8 cellular contexts compared by ENCODE assay signal in the genomic region with DNA sequence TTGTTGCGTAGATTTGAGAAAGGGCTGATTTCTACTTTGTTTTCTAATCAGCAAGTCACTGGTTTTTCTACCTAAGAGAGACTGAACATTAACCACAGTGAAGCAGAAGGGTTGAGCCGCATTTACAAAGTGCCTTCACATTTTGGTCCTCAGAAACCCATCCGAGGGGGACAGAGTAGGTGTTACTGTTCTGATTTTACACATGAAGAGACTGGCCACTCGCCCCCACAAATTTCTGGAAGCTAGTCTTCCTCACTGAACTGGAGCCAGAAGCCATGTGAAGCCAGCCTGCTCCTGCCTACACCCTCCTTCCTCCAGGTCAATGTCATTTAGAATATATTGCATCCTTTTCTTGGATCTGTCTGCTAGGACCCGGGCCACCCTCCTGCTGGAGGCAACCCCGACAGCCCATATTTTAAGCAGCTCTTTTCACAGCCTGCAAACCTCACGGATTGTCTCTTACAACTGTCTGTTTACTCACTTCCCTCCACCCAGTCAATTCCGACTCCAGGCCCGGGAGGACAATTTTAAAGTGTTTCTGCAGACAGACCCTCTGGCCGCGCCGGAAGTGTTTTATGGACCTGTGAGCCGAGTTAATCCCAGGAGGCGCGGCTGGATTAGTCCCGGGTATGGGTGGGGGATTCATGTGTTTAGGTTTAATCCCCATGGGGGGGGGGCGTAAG.
DNase-seq lines count a peak whose midpoint lies in the region; ATAC-seq and TF ChIP-seq lines count a peak whose summit lies in the region.

No MANE protein-coding gene starts in this region.

- no peaks in the 10 kb centered on the region for H3K9me3 Mint-ChIP-seq in activated CD4-positive, alpha-beta T cell treated with anti-CD3 and anti-CD28 coated beads for 36 hours (ENCODE audit: low read depth)
- no peaks in the 10 kb centered on the region for H3K9me3 Mint-ChIP-seq in WTC11

- H3K4me3 ChIP-seq in iPS-20b (ENCODE audit: low read length) = peak overlapping the region; percentile 74
- peak overlapping the region; percentile 78 for H3K4me3 ChIP-seq in thoracic aorta

- H3K36me3 Mint-ChIP-seq in activated CD4-positive, alpha-beta T cell treated with anti-CD3 and anti-CD28 coated beads for 36 hours (ENCODE audit: low read depth) = peaks cover 8% of the 10 kb centered on the region
- H3K36me3 Mint-ChIP-seq in WTC11 = no peaks in the 10 kb centered on the region

- DNase-seq in activated CD4-positive, alpha-beta T cell treated with anti-CD3 and anti-CD28 coated beads for 36 hours = peak; percentile 52
- DNase-seq in activated CD4-positive, alpha-beta T cell treated with anti-CD3 and anti-CD28 coated beads, Interleukin-2, amount 50 U/mL, for 4 hours = no peak
- DNase-seq in WTC11 (ENCODE audit: low spot score) (peak; percentile 23), thoracic aorta (ENCODE audit: low spot score) (no peak), substantia nigra (lab: John Stamatoyannopoulos, UW) (no peak), NCI-H2171 treated with DMSO at 0.1 percent for 48 hours (lab: John Stamatoyannopoulos, UW) (no peak), GM13977 (ENCODE audit: low spot score) (no peak)

- H3K4me3 Mint-ChIP-seq in activated CD4-positive, alpha-beta T cell treated with anti-CD3 and anti-CD28 coated beads for 36 hours = peak overlapping the region; percentile 80
- H3K4me3 Mint-ChIP-seq in WTC11 = peak overlapping the region; percentile 72

- POLR2A ChIA-PET in activated CD4-positive, alpha-beta T cell treated with anti-CD3 and anti-CD28 coated beads for 36 hours (lab: Charles Lee) = interaction anchor here (0.6 to 1.0 kb wide), 2 partner anchors 73 to 293 kb away, joined by 3 to 5 read pairs; partner anchors contain the start of gene BCOR
- POLR2A ChIA-PET in WTC11 (lab: Charles Lee) = interaction anchor here (2.3 to 5.9 kb wide), 2 partner anchors 15 to 73 kb away, joined by 7 to 58 read pairs; partner anchors contain the start of gene BCOR

- H3K27ac ChIP-seq in iPS-20b (ENCODE audit: low read length) (no peak overlapping the region), thoracic aorta (peak overlapping the region; percentile 87 to 96), substantia nigra (ENCODE audit: low read depth, low read length, poor library complexity, severe bottlenecking) (no peak overlapping the region)

- peak overlapping the region; percentile 76; the same call in 1 of the 2 replicates for H3K9ac ChIP-seq in iPS-20b (ENCODE audit: low read depth, low read length)

- peaks cover 37% of the 10 kb centered on the region for H3K4me1 Mint-ChIP-seq in activated CD4-positive, alpha-beta T cell treated with anti-CD3 and anti-CD28 coated beads for 36 hours
- peaks cover 47% of the 10 kb centered on the region for H3K4me1 Mint-ChIP-seq in WTC11

- no peaks in the 10 kb centered on the region for H3K9me3 ChIP-seq in iPS-20b (ENCODE audit: insufficient read depth, low read depth, low read length)
- H3K9me3 ChIP-seq in thoracic aorta = no peaks in the 10 kb centered on the region

- H3K27me3 ChIP-seq in iPS-20b (ENCODE audit: insufficient read depth, low read length) (peaks cover 46% of the 10 kb centered on the region), thoracic aorta (replicated peaks; ENCODE audit: insufficient read depth) (no peaks in the 10 kb centered on the region)

- no peaks in the 10 kb centered on the region for H3K36me3 ChIP-seq in iPS-20b (ENCODE audit: insufficient read depth, low read depth, low read length)
- no peaks in the 10 kb centered on the region for H3K36me3 ChIP-seq in thoracic aorta

- ATAC-seq in activated CD4-positive, alpha-beta T cell treated with anti-CD3 and anti-CD28 coated beads for 36 hours = no peak
- ATAC-seq in WTC11 (no peak), thoracic aorta (ENCODE audit: insufficient number of reproducible peaks, low FRiP score, low read depth) (no peak)

- peak overlapping the region; percentile 90 for H3K27ac Mint-ChIP-seq in activated CD4-positive, alpha-beta T cell treated with anti-CD3 and anti-CD28 coated beads for 36 hours
- H3K27ac Mint-ChIP-seq in WTC11 = peak overlapping the region; percentile 93

- in situ Hi-C loops in GM13977 (cut with MboI; ENCODE audit: low pct_unique_long_range_greater_than_20kb, low sequenced_read_pairs, unreplicated experiment) = loop anchor here (25.0 kb wide), 1 partner anchor 159 kb away; no protein-coding TSS in a partner anchor

- CTCF ChIA-PET in activated CD4-positive, alpha-beta T cell treated with anti-CD3 and anti-CD28 coated beads for 36 hours (lab: Charles Lee) = no interaction called here
- CTCF ChIA-PET in WTC11 (lab: Charles Lee) = no interaction called here

- intact Hi-C loops in activated CD4-positive, alpha-beta T cell treated with anti-CD3 and anti-CD28 coated beads for 36 hours (cut with DNase I, micrococcal nuclease) = loop anchor here (2.0 to 5.0 kb wide), 7 partner anchors 16 to 1161 kb away; partner anchors contain the start of gene DDX3X (in 1 of the 2)

- TF ChIP-seq CTCF in WTC11 (IDR thresholded peaks at IDR 0.05) (no peak), thoracic aorta (IDR thresholded peaks at IDR 0.05) (no peak), GM13977 (IDR thresholded peaks at IDR 0.05; ENCODE audit: extremely low read depth, insufficient read depth, missing control alignments) (no peak)

- H3K4me1 ChIP-seq in iPS-20b (ENCODE audit: insufficient read depth, low read length) (peaks cover 22% of the 10 kb centered on the region), thoracic aorta (ENCODE audit: control insufficient read depth in 1 of 2, low read depth in 2 of 2) (peaks cover 7 to 27% of the 10 kb centered on the region in 2 donors)

- H3K27me3 Mint-ChIP-seq in activated CD4-positive, alpha-beta T cell treated with anti-CD3 and anti-CD28 coated beads for 36 hours = no peaks in the 10 kb centered on the region
- H3K27me3 Mint-ChIP-seq in WTC11 (ENCODE audit: low read depth) = peaks cover 14% of the 10 kb centered on the region

TF ChIP-seq in WTC11, 78 proteins besides CTCF, POLR2A, EP300 and RAD21:
- TF ChIP-seq ZNF396 (CRISPR knock-in tag; IDR thresholded peaks at IDR 0.05; ENCODE audit: borderline replicate concordance) (no peak), GTF2I (CRISPR knock-in tag; conservative IDR thresholded peaks at IDR 0.05) (no peak), GABPB1 (CRISPR knock-in tag; IDR thresholded peaks at IDR 0.05) (no peak), PRDM15 (CRISPR knock-in tag; IDR thresholded peaks at IDR 0.05) (no peak), ZNF121 (CRISPR knock-in tag; IDR thresholded peaks at IDR 0.05) (no peak), ZNF416 (CRISPR knock-in tag; IDR thresholded peaks at IDR 0.05) (no peak), OVOL2 (CRISPR knock-in tag; IDR thresholded peaks at IDR 0.05; ENCODE audit: borderline replicate concordance) (no peak), FOXP1 (CRISPR knock-in tag; IDR thresholded peaks at IDR 0.05; ENCODE audit: borderline replicate concordance) (no peak), ZNF671 (CRISPR knock-in tag; IDR thresholded peaks at IDR 0.05) (no peak)
- TF ChIP-seq, protein P1, sequence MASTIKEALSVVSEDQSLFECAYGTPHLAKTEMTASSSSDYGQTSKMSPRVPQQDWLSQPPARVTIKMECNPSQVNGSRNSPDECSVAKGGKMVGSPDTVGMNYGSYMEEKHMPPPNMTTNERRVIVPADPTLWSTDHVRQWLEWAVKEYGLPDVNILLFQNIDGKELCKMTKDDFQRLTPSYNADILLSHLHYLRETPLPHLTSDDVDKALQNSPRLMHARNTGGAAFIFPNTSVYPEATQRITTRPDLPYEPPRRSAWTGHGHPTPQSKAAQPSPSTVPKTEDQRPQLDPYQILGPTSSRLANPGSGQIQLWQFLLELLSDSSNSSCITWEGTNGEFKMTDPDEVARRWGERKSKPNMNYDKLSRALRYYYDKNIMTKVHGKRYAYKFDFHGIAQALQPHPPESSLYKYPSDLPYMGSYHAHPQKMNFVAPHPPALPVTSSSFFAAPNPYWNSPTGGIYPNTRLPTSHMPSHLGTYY (CRISPR knock-in tag; IDR thresholded peaks at IDR 0.05) = no peak
TF ChIP-seq in WTC11: peak in this region for 0.

Comparison
In these comparisons a context has a peak if more than half of its experiments do, and no peak if none do; other contexts are left out.
1. DNase-seq: peak in activated CD4-positive, alpha-beta T cell treated with anti-CD3 and anti-CD28 coated beads for 36 hours (single experiment) and WTC11 (single experiment); none in activated CD4-positive, alpha-beta T cell treated with anti-CD3 and anti-CD28 coated beads, Interleukin-2, amount 50 U/mL, for 4 hours (0 of 2), thoracic aorta (single experiment), substantia nigra (0 of 49), NCI-H2171 treated with DMSO at 0.1 percent for 48 hours (single experiment) and GM13977 (single experiment).
2. H3K27ac ChIP-seq: peak in thoracic aorta (2 of 2); none in iPS-20b (single experiment) and substantia nigra (single experiment).